16 cellular contexts compared by ENCODE assay signal in genomic region chr5:171646338-171647042, GRCh38.
DNase-seq lines count a peak whose midpoint lies in the region; ATAC-seq and TF ChIP-seq lines count a peak whose summit lies in the region.
"Had no signal": no experiment of that assay in that cellular context is flagged by ENCODE, and none has a peak within 500 bp of the region (broad histone marks: within the 10 kb centered on the region; RNA-seq: fewer than 3 reads in every experiment).

No MANE protein-coding gene starts in this region.

- H3K4me3 Mint-ChIP-seq in nephron: no peak overlapping the region
- H3K4me3 Mint-ChIP-seq: CD4-positive, alpha-beta memory T cell had no signal

- H3K4me2 ChIP-seq in BLaER1 treated with 17β-estradiol and CSF1 and Interleukin-3, amounts not matched to agents 10 nM and 100 nM: peak overlapping the region in 7 of 11 experiments; percentile 62 to 77 (median 67); a peak in 8 of 22 replicates

- H3K4me1 Mint-ChIP-seq in nephron: peaks cover 57% of the 10 kb centered on the region
- H3K4me1 Mint-ChIP-seq: CD4-positive, alpha-beta memory T cell had no signal

- no peak overlapping the region for H3K27ac ChIP-seq in BLaER1 treated with 17β-estradiol and CSF1 and Interleukin-3, amounts not matched to agents 10 nM and 100 nM
- H3K27ac ChIP-seq in SJSA1: peak overlapping the region; percentile 89
- H3K27ac ChIP-seq: GM23248, RWPE1 had no signal

- H3K9ac ChIP-seq in BLaER1 treated with 17β-estradiol and CSF1 and Interleukin-3, amounts not matched to agents 10 nM and 100 nM: no peak overlapping the region
- H3K9ac ChIP-seq: GM23248 had no signal

- H3K9me3 Mint-ChIP-seq in nephron: no peaks in the 10 kb centered on the region
- H3K9me3 Mint-ChIP-seq: CD4-positive, alpha-beta memory T cell had no signal

- peaks cover 25% of the 10 kb centered on the region for H3K27me3 Mint-ChIP-seq in nephron (ENCODE audit: low read depth)

- no peak for ATAC-seq in HG03439 (IDR thresholded peaks at IDR 0.05; ENCODE audit: unreplicated experiment)

- DNase-seq in MG63: peak; percentile 44
- DNase-seq in SJSA1 (ENCODE audit: low read depth in 1 of 2, low spot score in 2 of 2): no peak
- no peak for DNase-seq in globus pallidus (ENCODE audit: low spot score)
- no peak for DNase-seq in NCI-H2171 (lab: John Stamatoyannopoulos, UW)
- DNase-seq: CD4-positive, alpha-beta memory T cell; DMS153; KBM-7; NCI-H1092 treated with DMSO at 0.1 percent for 48 hours; NCI-H774 had no signal

- H3K4me3 ChIP-seq in BLaER1 treated with 17β-estradiol and CSF1 and Interleukin-3, amounts not matched to agents 10 nM and 100 nM: no peak overlapping the region
- H3K4me3 ChIP-seq in MG63: no peak overlapping the region
- H3K4me3 ChIP-seq in SJSA1: no peak overlapping the region
- H3K4me3 ChIP-seq: GM23248, HAP-1 had no signal

- no peaks in the 10 kb centered on the region for H3K9me3 ChIP-seq in BLaER1 treated with 17β-estradiol and CSF1 and Interleukin-3, amounts not matched to agents 10 nM and 100 nM (replicated peaks in 1 of 11)
- H3K9me3 ChIP-seq in MG63 (no peaks in the 10 kb centered on the region), SJSA1 (replicated peaks) (no peaks in the 10 kb centered on the region)
- H3K9me3 ChIP-seq: Caco-2, HAP-1 had no signal

- no peaks in the 10 kb centered on the region for H4K20me1 ChIP-seq in BLaER1 treated with 17β-estradiol and CSF1 and Interleukin-3, amounts not matched to agents 10 nM and 100 nM

- peak overlapping the region in 2 of 3 experiments; percentile 35 to 41 for H3K27ac Mint-ChIP-seq in nephron
- H3K27ac Mint-ChIP-seq: CD4-positive, alpha-beta memory T cell had no signal

- no peak for TF ChIP-seq CTCF in nephron (IDR thresholded peaks at IDR 0.05; ENCODE audit: unreplicated experiment in 3 of 3)

- no peaks in the 10 kb centered on the region for H3K36me3 Mint-ChIP-seq in nephron (ENCODE audit: low read depth)
- H3K36me3 Mint-ChIP-seq: CD4-positive, alpha-beta memory T cell had no signal

- peaks cover 22 to 50% (median 46%) of the 10 kb centered on the region in 10 experiments for H3K4me1 ChIP-seq in BLaER1 treated with 17β-estradiol and CSF1 and Interleukin-3, amounts not matched to agents 10 nM and 100 nM
- peaks cover 78% of the 10 kb centered on the region for H3K4me1 ChIP-seq in SJSA1 (replicated peaks)
- H3K4me1 ChIP-seq: Caco-2, HAP-1 had no signal

- no peaks in the 10 kb centered on the region for H3K27me3 ChIP-seq in BLaER1 treated with 17β-estradiol and CSF1 and Interleukin-3, amounts not matched to agents 10 nM and 100 nM
- H3K27me3 ChIP-seq in MG63: no peaks in the 10 kb centered on the region
- H3K27me3 ChIP-seq in SJSA1 (replicated peaks): no peaks in the 10 kb centered on the region

- H3K36me3 ChIP-seq in BLaER1 treated with 17β-estradiol and CSF1 and Interleukin-3, amounts not matched to agents 10 nM and 100 nM: no peaks in the 10 kb centered on the region
- no peaks in the 10 kb centered on the region for H3K36me3 ChIP-seq in MG63
- H3K36me3 ChIP-seq in SJSA1: no peaks in the 10 kb centered on the region
- H3K36me3 ChIP-seq: HAP-1 had no signal
